10 cellular contexts compared by ENCODE assay signal in the genomic region with DNA sequence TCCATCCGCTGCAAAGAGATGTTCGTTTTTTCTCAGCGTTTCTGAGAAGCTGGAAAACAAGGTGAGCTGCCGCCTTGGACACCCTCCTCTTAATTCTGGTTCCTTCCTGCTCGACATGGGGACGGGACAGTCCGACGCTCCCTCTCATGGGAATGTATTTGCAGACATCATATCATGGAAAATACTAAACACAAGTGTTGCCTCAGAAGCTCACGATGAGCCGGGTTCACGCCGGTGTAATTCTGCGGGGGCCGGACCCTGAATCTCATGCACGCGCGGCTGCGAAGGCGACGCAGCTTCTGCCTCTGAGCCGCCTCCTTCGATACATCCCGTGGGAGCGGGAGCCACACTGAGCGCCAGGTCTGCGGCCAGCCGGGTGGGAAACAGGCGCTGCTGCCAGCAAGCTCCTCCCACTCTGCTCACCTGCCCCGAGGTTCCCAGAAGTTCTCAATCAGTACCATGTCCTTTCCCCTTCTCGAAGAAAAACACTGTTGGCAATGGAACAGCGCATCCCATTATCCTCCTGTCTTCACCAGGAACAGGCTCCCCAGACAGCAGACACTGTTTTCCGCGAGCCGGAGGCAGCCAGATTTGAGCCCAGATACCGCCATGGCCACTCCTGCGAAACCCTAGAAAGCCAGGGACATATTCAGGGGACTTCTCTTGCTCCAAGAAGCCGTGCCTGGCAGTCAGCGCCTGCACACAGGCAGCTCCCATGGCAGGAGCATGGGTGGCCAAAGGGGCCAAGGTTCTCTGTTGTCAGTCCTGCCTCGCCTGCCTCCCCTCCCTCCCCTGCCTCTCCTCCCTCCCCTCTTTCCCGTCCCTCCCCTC.
A peak's percentile ranks its signal among the peaks of the same experiment; 100 is the strongest.
DNase-seq lines count a peak whose midpoint lies in the region; ATAC-seq and TF ChIP-seq lines count a peak whose summit lies in the region.
"Had no signal": no experiment of that assay in that cellular context is flagged by ENCODE, and none has a peak within 500 bp of the region (broad histone marks: within the 10 kb centered on the region; RNA-seq: fewer than 3 reads in every experiment).

No MANE protein-coding gene starts in this region.

- peak overlapping the region; percentile 48 to 99 (median 84) for H3K27ac Mint-ChIP-seq in CD4-positive, CD25-positive, alpha-beta regulatory T cell
- H3K27ac Mint-ChIP-seq in chondrocyte (ENCODE audit: unreplicated experiment) = peak overlapping the region; percentile 29
- H3K27ac Mint-ChIP-seq: activated B cell treated with CpG ODN at 0.5 μM for 24 hours had no signal

- no peak overlapping the region for H3K4me3 ChIP-seq in CD4-positive, CD25-positive, alpha-beta regulatory T cell (ENCODE audit: low read depth, low read length)
- H3K4me3 ChIP-seq in muscle layer of duodenum (ENCODE audit: low read depth in 1 of 2, low read length in 2 of 2) = peak overlapping the region; percentile 30 to 48
- H3K4me3 ChIP-seq: lung had no signal

- peak overlapping the region in 2 of 4 donors; percentile 7 to 61 for H3K4me3 Mint-ChIP-seq in CD4-positive, CD25-positive, alpha-beta regulatory T cell
- H3K4me3 Mint-ChIP-seq in chondrocyte (ENCODE audit: unreplicated experiment) = peak overlapping the region; percentile 70
- H3K4me3 Mint-ChIP-seq: activated B cell treated with CpG ODN at 0.5 μM for 24 hours had no signal

- H3K4me1 ChIP-seq in CD4-positive, CD25-positive, alpha-beta regulatory T cell (ENCODE audit: control insufficient read depth, insufficient read depth, low read length, poor library complexity, severe bottlenecking) = peaks cover 40% of the 10 kb centered on the region
- peaks cover 0 to 6% of the 10 kb centered on the region in 2 donors for H3K4me1 ChIP-seq in muscle layer of duodenum (ENCODE audit: control insufficient read depth in 1 of 2, insufficient read depth in 2 of 2, low read length in 2 of 2)

- H3K36me3 Mint-ChIP-seq in CD4-positive, CD25-positive, alpha-beta regulatory T cell = peaks cover 3% of the 10 kb centered on the region
- H3K36me3 Mint-ChIP-seq in chondrocyte (ENCODE audit: low read depth) = no peaks in the 10 kb centered on the region

- no peaks in the 10 kb centered on the region for H3K27me3 ChIP-seq in CD4-positive, CD25-positive, alpha-beta regulatory T cell (ENCODE audit: control insufficient read depth, insufficient read depth, low read length)
- no peaks in the 10 kb centered on the region for H3K27me3 ChIP-seq in muscle layer of duodenum (ENCODE audit: low read depth, low read length)

- peaks cover 0 to 2% (median 0%) of the 10 kb centered on the region in 7 donors for H3K9me3 Mint-ChIP-seq in CD4-positive, CD25-positive, alpha-beta regulatory T cell
- peaks cover 7% of the 10 kb centered on the region for H3K9me3 Mint-ChIP-seq in chondrocyte (ENCODE audit: low read depth)
- H3K9me3 Mint-ChIP-seq: activated B cell treated with CpG ODN at 0.5 μM for 24 hours had no signal

- H3K27ac ChIP-seq in CD4-positive, CD25-positive, alpha-beta regulatory T cell (ENCODE audit: insufficient read depth, low read length, poor library complexity, severe bottlenecking) = no peak overlapping the region
- no peak overlapping the region for H3K27ac ChIP-seq in muscle layer of duodenum (ENCODE audit: low read length)

- no peaks in the 10 kb centered on the region for H3K36me3 ChIP-seq in CD4-positive, CD25-positive, alpha-beta regulatory T cell (ENCODE audit: control insufficient read depth, insufficient read depth, low read length)
- peaks cover 0 to 2% of the 10 kb centered on the region in 2 donors for H3K36me3 ChIP-seq in muscle layer of duodenum (ENCODE audit: control insufficient read depth in 1 of 2, insufficient read depth in 2 of 2, low read length in 2 of 2)

- H3K4me1 Mint-ChIP-seq in CD4-positive, CD25-positive, alpha-beta regulatory T cell = peaks cover 8 to 58% (median 24%) of the 10 kb centered on the region in 4 donors
- peaks cover 9% of the 10 kb centered on the region for H3K4me1 Mint-ChIP-seq in chondrocyte (ENCODE audit: low read depth)

- H3K27me3 Mint-ChIP-seq in CD4-positive, CD25-positive, alpha-beta regulatory T cell = peaks cover 11% of the 10 kb centered on the region
- H3K27me3 Mint-ChIP-seq in chondrocyte (ENCODE audit: low read depth) = peaks cover 63% of the 10 kb centered on the region

- no peak for ATAC-seq in CD4-positive, CD25-positive, alpha-beta regulatory T cell (ENCODE audit: low read depth in 2 of 2)
- ATAC-seq in GM21576 (IDR thresholded peaks at IDR 0.05; ENCODE audit: unreplicated experiment) (no peak), HG02610 (IDR thresholded peaks at IDR 0.05; ENCODE audit: unreplicated experiment) (no peak)

- peak; percentile 57 for TF ChIP-seq CTCF in chondrocyte (IDR thresholded peaks at IDR 0.05)

- no peaks in the 10 kb centered on the region for H3K9me3 ChIP-seq in CD4-positive, CD25-positive, alpha-beta regulatory T cell (ENCODE audit: control insufficient read depth in 2 of 2, low read length in 2 of 2)
- no peaks in the 10 kb centered on the region for H3K9me3 ChIP-seq in muscle layer of duodenum (ENCODE audit: control insufficient read depth in 1 of 2, low read length in 2 of 2)

- DNase-seq in CD4-positive, CD25-positive, alpha-beta regulatory T cell = no peak
- DNase-seq in NCI-H146 (lab: John Stamatoyannopoulos, UW) (peak; percentile 54), chondrocyte (ENCODE audit: low spot score) (peak; percentile 37), EL (no peak), COLO829 (ENCODE audit: low spot score) (no peak)
- DNase-seq: activated B cell treated with CpG ODN at 0.5 μM for 24 hours had no signal

Comparison
In these comparisons a context has a peak if more than half of its experiments do, and no peak if none do; other contexts are left out.
1. DNase-seq: peak in NCI-H146 (single experiment) and chondrocyte (single experiment); none in CD4-positive, CD25-positive, alpha-beta regulatory T cell (0 of 3), EL (single experiment) and COLO829 (single experiment).